9 cellular contexts compared by ENCODE assay signal in genomic region chr1:204258213-204259115, GRCh38. TPM values are rescaled to one million over a fixed set of nuclear protein-coding genes. Genes with fewer than 3 reads are reported as not detected.
DNase-seq lines count a peak whose midpoint lies in the region; FAIRE-seq and TF ChIP-seq lines count a peak whose summit lies in the region.
"Had no signal": no experiment of that assay in that cellular context is flagged by ENCODE, and none has a peak within 500 bp of the region (broad histone marks: within the 10 kb centered on the region; RNA-seq: fewer than 3 reads in every experiment).

No MANE protein-coding gene starts in this region.

- H3K4me3 Mint-ChIP-seq in activated T-helper 2 cell treated with anti-CD3 and anti-CD28 coated beads, Interferon-gamma antibody, Interleukin-2, Interleukin-4, amounts not matched to agents 10 μg/mL and 5 μg/mL and 100 μg/mL, durations not matched to agents 14 hours and 24 hours and 36 hours (ENCODE audit: low read depth): no peak overlapping the region
- H3K4me3 Mint-ChIP-seq: immature natural killer cell had no signal

- H3K36me3 Mint-ChIP-seq in activated T-helper 2 cell treated with anti-CD3 and anti-CD28 coated beads, Interferon-gamma antibody, Interleukin-2, Interleukin-4, amounts not matched to agents 10 μg/mL and 5 μg/mL and 100 μg/mL, durations not matched to agents 14 hours and 24 hours and 36 hours (ENCODE audit: low read depth): no peaks in the 10 kb centered on the region
- H3K36me3 Mint-ChIP-seq: immature natural killer cell had no signal

- no peaks in the 10 kb centered on the region for H3K9me3 Mint-ChIP-seq in activated T-helper 2 cell treated with anti-CD3 and anti-CD28 coated beads, Interferon-gamma antibody, Interleukin-2, Interleukin-4, amounts not matched to agents 10 μg/mL and 5 μg/mL and 100 μg/mL, durations not matched to agents 14 hours and 24 hours and 36 hours

- H3K27me3 Mint-ChIP-seq in activated T-helper 2 cell treated with anti-CD3 and anti-CD28 coated beads, Interferon-gamma antibody, Interleukin-2, Interleukin-4, amounts not matched to agents 10 μg/mL and 5 μg/mL and 100 μg/mL, durations not matched to agents 14 hours and 24 hours and 36 hours (ENCODE audit: low read depth): no peaks in the 10 kb centered on the region

- FAIRE-seq in GM12891 (lab: Jason Lieb, UNC): no peak

- DNase-seq in AG08395 (ENCODE audit: low spot score): peak; percentile 76
- peak; percentile 69 for DNase-seq in GM12891 (ENCODE audit: insufficient read length, low spot score)
- DNase-seq in NCI-H526 treated with DMSO at 0.1 percent for 48 hours (lab: John Stamatoyannopoulos, UW): peak; percentile 26
- peak; percentile 11 for DNase-seq in activated T-helper 2 cell treated with anti-CD3 and anti-CD28 coated beads, Interferon-gamma antibody, Interleukin-2, Interleukin-4, amounts not matched to agents 10 μg/mL and 5 μg/mL and 100 μg/mL, durations not matched to agents 14 hours and 24 hours and 36 hours (ENCODE audit: low spot score)
- DNase-seq in glomerular visceral epithelial cell (ENCODE audit: extremely low spot score): peak; percentile 59
- DNase-seq in retina: peak; percentile 65
- no peak for DNase-seq in DMS79 treated with DMSO at 0.1 percent for 48 hours (lab: John Stamatoyannopoulos, UW)
- DNase-seq in GF-D8 (lab: John Stamatoyannopoulos, UW): no peak

- intact Hi-C loops in activated T-helper 2 cell treated with anti-CD3 and anti-CD28 coated beads, Interferon-gamma antibody, Interleukin-2, Interleukin-4, amounts not matched to agents 10 μg/mL and 5 μg/mL and 100 μg/mL, durations not matched to agents 14 hours and 24 hours and 36 hours (cut with micrococcal nuclease): loop anchor here (1.0 kb wide), 1 partner anchor 105 kb away; no protein-coding TSS in a partner anchor

- H3K4me1 Mint-ChIP-seq in activated T-helper 2 cell treated with anti-CD3 and anti-CD28 coated beads, Interferon-gamma antibody, Interleukin-2, Interleukin-4, amounts not matched to agents 10 μg/mL and 5 μg/mL and 100 μg/mL, durations not matched to agents 14 hours and 24 hours and 36 hours (ENCODE audit: low read depth): peaks cover 5% of the 10 kb centered on the region
- H3K4me1 Mint-ChIP-seq: immature natural killer cell had no signal

- no peak overlapping the region for H3K27ac Mint-ChIP-seq in activated T-helper 2 cell treated with anti-CD3 and anti-CD28 coated beads, Interferon-gamma antibody, Interleukin-2, Interleukin-4, amounts not matched to agents 10 μg/mL and 5 μg/mL and 100 μg/mL, durations not matched to agents 14 hours and 24 hours and 36 hours
- H3K27ac Mint-ChIP-seq: immature natural killer cell had no signal

- no peak for TF ChIP-seq POLR2A in GM12891 (IDR thresholded peaks at IDR 0.05; ENCODE audit: low read depth, low read length)

TF ChIP-seq in GM12891, 5 proteins besides CTCF, POLR2A, EP300 and RAD21:
- no peak for TF ChIP-seq PAX5 (IDR thresholded peaks at IDR 0.05; ENCODE audit: insufficient read depth, low read length, severe bottlenecking)
- no peak for TF ChIP-seq POU2F2 (IDR thresholded peaks at IDR 0.05; ENCODE audit: low read depth, low read length)

RNA-seq across cellular contexts. Expression of gene GOLT1A, which starts 44.7 kb away (rescaled TPM):
- not detected for polyA plus RNA-seq in GM12891 (2012; ENCODE audit: low read depth, missing spikeins)
- total RNA-seq in activated T-helper 2 cell treated with anti-CD3 and anti-CD28 coated beads, Interferon-gamma antibody, Interleukin-2, Interleukin-4, amounts not matched to agents 10 μg/mL and 5 μg/mL and 100 μg/mL, durations not matched to agents 14 hours and 24 hours and 36 hours: 0.21 TPM in 1 of 2 replicates, not detected in the other
- polyA plus RNA-seq: immature natural killer cell had no signal

Comparison
In these comparisons a context has a peak if more than half of its experiments do, and no peak if none do; other contexts are left out.
1. DNase-seq: peak in AG08395 (single experiment), GM12891 (single experiment), NCI-H526 treated with DMSO at 0.1 percent for 48 hours (single experiment), activated T-helper 2 cell treated with anti-CD3 and anti-CD28 coated beads, Interferon-gamma antibody, Interleukin-2, Interleukin-4, amounts not matched to agents 10 μg/mL and 5 μg/mL and 100 μg/mL, durations not matched to agents 14 hours and 24 hours and 36 hours (single experiment), glomerular visceral epithelial cell (single experiment) and retina (single experiment); none in DMS79 treated with DMSO at 0.1 percent for 48 hours (single experiment) and GF-D8 (single experiment).